Comparison of ENCODE assay signal across 11 cellular contexts in the genomic region with DNA sequence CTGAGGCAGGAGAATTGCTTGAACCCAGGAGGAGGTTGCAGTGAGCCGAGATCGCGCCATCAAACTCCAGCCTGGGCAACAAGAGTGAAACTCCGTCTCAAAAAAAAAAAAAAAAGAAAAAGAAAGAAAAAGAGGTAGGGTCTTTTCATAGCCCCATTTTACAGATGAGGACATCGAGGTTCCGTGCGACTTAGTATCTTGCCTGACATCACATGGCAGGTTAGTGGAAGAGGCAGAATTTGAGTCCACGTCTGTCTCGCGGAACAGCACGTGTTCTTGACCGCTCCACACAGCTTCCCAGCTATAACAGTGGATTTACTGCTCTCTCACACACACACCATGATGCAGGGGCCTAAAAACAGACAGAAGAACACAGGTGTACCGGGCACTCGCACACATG. TPM values are rescaled to one million over a fixed set of nuclear protein-coding genes. Genes with fewer than 3 reads are reported as not detected.
"Had no signal": no experiment of that assay in that cellular context is flagged by ENCODE, and none has a peak within 500 bp of the region (broad histone marks: within the 10 kb centered on the region; RNA-seq: fewer than 3 reads in every experiment).

No MANE protein-coding gene starts in this region.

- H3K9ac ChIP-seq: GM23248 had no signal

- H3K36me3 Mint-ChIP-seq: IgD-negative memory B cell had no signal

- H3K4me3 Mint-ChIP-seq: HFFc6, IgD-negative memory B cell had no signal

- H3K27ac ChIP-seq: GM23248 had no signal

- H3K36me3 ChIP-seq: HAP-1 had no signal

- DNase-seq: GM23248, GOT3, H7, HFFc6, KG1 had no signal

- H3K4me1 Mint-ChIP-seq: IgD-negative memory B cell had no signal

- H3K27ac Mint-ChIP-seq: HFFc6, IgD-negative memory B cell had no signal

- FAIRE-seq: HTR-8/SVneo had no signal

- H3K4me3 ChIP-seq: GM23248, HAP-1 had no signal

- H2AFZ ChIP-seq: GM23248 had no signal

- ATAC-seq: HCT116 had no signal

- H3K4me1 ChIP-seq: HAP-1 had no signal

- H3K9me3 ChIP-seq: HAP-1 had no signal

RNA-seq across cellular contexts. Expression of gene CTRC, which starts 1.1 kb away (rescaled TPM):
- total RNA-seq: GM23248, H7, HFFc6, HT-29 had no signal
- polyA plus RNA-seq: GM23248, IgD-negative memory B cell had no signal

RNA-seq across cellular contexts. Expression of gene CELA2A, which starts 17.2 kb away (rescaled TPM):
- total RNA-seq: GM23248, H4, H7, HFFc6, HT-29 had no signal
- polyA plus RNA-seq: GM23248, IgD-negative memory B cell had no signal

RNA-seq across cellular contexts. Expression of gene CELA2B, which starts 36.6 kb away (rescaled TPM):
- total RNA-seq: GM23248, H4, H7, HFFc6, HT-29 had no signal
- polyA plus RNA-seq: GM23248, IgD-negative memory B cell had no signal
